12 cellular contexts compared by ENCODE assay signal in the genomic region with DNA sequence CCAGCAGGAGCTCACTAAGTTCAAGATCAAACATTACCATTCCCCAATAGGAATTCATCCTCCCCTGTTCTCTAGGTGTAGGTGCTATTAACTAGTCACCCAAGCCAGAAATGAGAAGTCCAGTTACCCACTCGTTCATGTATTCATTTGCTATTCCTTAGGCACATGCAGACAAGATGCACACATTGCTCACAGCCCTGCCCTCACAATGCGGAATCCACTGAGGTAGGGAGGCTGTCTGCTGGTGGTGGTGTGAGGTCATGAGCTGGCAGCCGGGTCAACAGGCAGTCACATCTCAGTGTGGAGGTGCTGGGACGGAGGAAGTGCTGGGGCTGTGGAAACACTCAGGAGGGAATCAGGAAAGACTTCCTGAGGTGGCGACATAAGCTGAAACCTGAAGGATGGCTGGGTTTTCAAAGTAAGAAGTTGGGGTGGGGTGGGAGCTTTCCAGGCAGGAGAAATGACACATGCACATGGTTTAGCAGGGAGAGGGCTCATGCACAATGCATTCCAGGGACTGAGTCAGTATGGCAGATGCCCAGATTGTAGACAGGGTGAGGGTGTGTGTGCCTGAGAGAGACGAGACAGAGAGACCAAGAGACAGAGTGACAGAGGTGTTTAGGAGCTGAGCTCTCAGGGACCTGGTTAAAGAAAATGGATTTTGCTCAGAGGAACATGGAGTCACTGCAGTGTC.
DNase-seq lines count a peak whose midpoint lies in the region; ATAC-seq, FAIRE-seq and TF ChIP-seq lines count a peak whose summit lies in the region.
"Had no signal": no experiment of that assay in that cellular context is flagged by ENCODE, and none has a peak within 500 bp of the region (broad histone marks: within the 10 kb centered on the region; RNA-seq: fewer than 3 reads in every experiment).

No MANE protein-coding gene starts in this region.

- peak overlapping the region; percentile 61 for H3K27ac ChIP-seq in trophoblast cell (ENCODE audit: low read depth, low read length)
- H3K27ac ChIP-seq: ascending aorta had no signal

- H3K9ac ChIP-seq in trophoblast cell (ENCODE audit: low read length): no peak overlapping the region

- no CpG with 5 or more reads among the region's 6 CpGs for WGBS in trophoblast cell (ENCODE audit: extremely low coverage, insufficient coverage, insufficient read length)

- H2BK5ac ChIP-seq in trophoblast cell (ENCODE audit: low read depth, low read length, poor library complexity): no peak overlapping the region

- H3K4ac ChIP-seq in trophoblast cell (ENCODE audit: low read depth, low read length): no peak overlapping the region

- in situ Hi-C loops in HAP-1 (cut with MboI; ENCODE audit: low sequenced_read_pairs): no loop called here

- H4K12ac ChIP-seq in trophoblast cell (ENCODE audit: low read depth, low read length): no peak overlapping the region

- peaks cover 21 to 28% of the 10 kb centered on the region in 2 experiments for H3K4me1 ChIP-seq in trophoblast cell (ENCODE audit: control insufficient read depth in 1 of 2, insufficient read depth in 2 of 2, low read length in 2 of 2)
- H3K4me1 ChIP-seq in HAP-1: no peaks in the 10 kb centered on the region
- H3K4me1 ChIP-seq: ascending aorta had no signal

- no peak overlapping the region for H4K8ac ChIP-seq in trophoblast cell (ENCODE audit: low read depth, low read length)

- H3K79me1 ChIP-seq in trophoblast cell (ENCODE audit: low read length): no peaks in the 10 kb centered on the region

- DNase-seq in GM04503 (ENCODE audit: low read depth) (peak; percentile 76), RPMI7951 (ENCODE audit: low read depth) (peak; percentile 78), trophoblast cell (peak; percentile 33 to 41), HAP-1 (ENCODE audit: low spot score in 2 of 2) (no peak), GM12891 (ENCODE audit: insufficient read length, low spot score) (no peak), NCI-H526 (lab: John Stamatoyannopoulos, UW) (no peak)
- no peak for DNase-seq in stimulated activated CD4-positive, alpha-beta T cell treated with anti-CD3 and anti-CD28 coated beads, Interleukin-2, amount 100 ng/mL, for 48 hours
- DNase-seq: NCI-H2171 treated with DMSO at 0.1 percent for 48 hours; stimulated activated naive CD8-positive, alpha-beta T cell treated with anti-CD3 and anti-CD28 coated beads, Interleukin-15, amount 100 ng/mL, for 72 hours had no signal

- peak; percentile 93 for ATAC-seq in esophagus mucosa

- no peak overlapping the region for H2AFZ ChIP-seq in trophoblast cell (ENCODE audit: insufficient read depth, low read length, poor library complexity)

- no peak overlapping the region for H3K18ac ChIP-seq in trophoblast cell (ENCODE audit: low read length)

- no peak overlapping the region for H3K23ac ChIP-seq in trophoblast cell (ENCODE audit: low read length)

- H3K36me3 ChIP-seq in trophoblast cell (ENCODE audit: control insufficient read depth in 1 of 2, insufficient read depth in 2 of 2, low read length in 2 of 2) (peaks cover 4 to 7% of the 10 kb centered on the region in 2 experiments), HAP-1 (replicated peaks) (no peaks in the 10 kb centered on the region)
- H3K36me3 ChIP-seq: ascending aorta had no signal

- H3K9me3 ChIP-seq in trophoblast cell (ENCODE audit: insufficient read depth, low read depth, low read length): peaks cover 3% of the 10 kb centered on the region
- no peaks in the 10 kb centered on the region for H3K9me3 ChIP-seq in HAP-1
- H3K9me3 ChIP-seq: ascending aorta had no signal

- H2AK5ac ChIP-seq in trophoblast cell (ENCODE audit: low read length): no peak overlapping the region

- no peak overlapping the region for H2BK120ac ChIP-seq in trophoblast cell (ENCODE audit: insufficient read depth, low read length, poor library complexity)

- H2BK12ac ChIP-seq in trophoblast cell (ENCODE audit: low read length): peak overlapping the region; percentile 24

- no peaks in the 10 kb centered on the region for H3K27me3 ChIP-seq in trophoblast cell (ENCODE audit: insufficient read depth, low read length)
- H3K27me3 ChIP-seq in HAP-1 (ENCODE audit: low read depth): no peaks in the 10 kb centered on the region
- H3K27me3 ChIP-seq: ascending aorta had no signal

- no peak overlapping the region for H4K91ac ChIP-seq in trophoblast cell (ENCODE audit: low read depth, low read length)

- TF ChIP-seq POLR2A in GM12891 (IDR thresholded peaks at IDR 0.05; ENCODE audit: low read depth, low read length): no peak

- no peak for FAIRE-seq in GM12891 (lab: Jason Lieb, UNC)
- FAIRE-seq: G401.6 had no signal

- H3K79me2 ChIP-seq in trophoblast cell (ENCODE audit: control insufficient read depth, insufficient read depth, low read length, poor library complexity): no peaks in the 10 kb centered on the region

- no peak overlapping the region for H3K4me2 ChIP-seq in trophoblast cell (ENCODE audit: low read length)

- H3K4me3 ChIP-seq in trophoblast cell (ENCODE audit: low read depth, low read length): no peak overlapping the region
- no peak overlapping the region for H3K4me3 ChIP-seq in HAP-1
- H3K4me3 ChIP-seq: ascending aorta had no signal

- H3K14ac ChIP-seq in trophoblast cell (ENCODE audit: low read length): no peak overlapping the region

TF ChIP-seq in GM12891, 5 proteins besides CTCF, POLR2A, EP300 and RAD21:
- TF ChIP-seq PAX5 (IDR thresholded peaks at IDR 0.05; ENCODE audit: insufficient read depth, low read length, severe bottlenecking): no peak
- no peak for TF ChIP-seq POLR2AphosphoS5 (IDR thresholded peaks at IDR 0.05; ENCODE audit: low read depth, low read length)
- TF ChIP-seq SPI1 (IDR thresholded peaks at IDR 0.05; ENCODE audit: low read depth, low read length): no peak
- TF ChIP-seq TAF1 (IDR thresholded peaks at IDR 0.05; ENCODE audit: low read depth, low read length): no peak
- TF ChIP-seq POU2F2 (IDR thresholded peaks at IDR 0.05; ENCODE audit: low read depth, low read length): no peak

Comparison
In these comparisons a context has a peak if more than half of its experiments do, and no peak if none do; other contexts are left out.
1. DNase-seq: peak in GM04503 (single experiment), RPMI7951 (single experiment) and trophoblast cell (2 of 2); none in HAP-1 (0 of 2), GM12891 (single experiment), stimulated activated CD4-positive, alpha-beta T cell treated with anti-CD3 and anti-CD28 coated beads, Interleukin-2, amount 100 ng/mL, for 48 hours (0 of 2) and NCI-H526 (0 of 2).